In the genomic region with DNA sequence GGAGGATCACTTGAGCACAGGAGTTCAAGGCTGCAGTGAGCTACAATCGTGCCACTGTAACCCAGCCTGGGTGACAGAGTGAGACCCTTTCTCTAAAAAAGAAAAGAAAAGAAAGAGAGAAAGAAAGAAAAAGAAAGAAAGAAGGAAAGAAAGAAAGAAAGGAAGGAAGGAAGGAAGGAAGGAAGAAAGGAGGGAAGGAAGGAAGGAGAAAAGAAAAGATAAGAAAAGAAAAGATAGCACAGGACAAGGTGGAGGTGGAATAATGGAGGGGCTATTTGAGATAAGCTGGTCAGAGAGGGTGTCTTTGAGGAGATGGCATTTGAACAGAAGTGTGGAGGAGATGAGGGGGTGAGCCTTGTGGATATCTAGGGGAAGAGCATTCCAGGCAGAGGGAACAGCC, we compare ENCODE assay signal across 30 cellular contexts. TPM values are rescaled to one million over a fixed set of nuclear protein-coding genes. Genes with fewer than 3 reads are reported as not detected.
"Had no signal": no experiment of that assay in that cellular context is flagged by ENCODE, and none has a peak within 500 bp of the region (broad histone marks: within the 10 kb centered on the region; RNA-seq: fewer than 3 reads in every experiment).

No MANE protein-coding gene starts in this region.

- H3K9me3 ChIP-seq: left ventricle myocardium inferior, pancreas, prostate gland, sigmoid colon, spleen, tibial nerve, upper lobe of left lung, vagina had no signal

- ATAC-seq: natural killer cell; pancreas; right cardiac atrium; stimulated activated effector memory CD8-positive, alpha-beta T cell treated with anti-CD3 and anti-CD28 coated beads, Interleukin-12 subunit alpha, Interleukin-12 subunit beta, amount 100 ng/mL, for 72 hours had no signal

- DNase-seq: hypothalamus; immature natural killer cell; kidney; left ventricle myocardium inferior; mesendoderm; naive B cell; natural killer cell; nephron progenitor cell; nucleus accumbens; pancreas; posterior cingulate gyrus; retina; right cardiac atrium; sigmoid colon; small intestine; spleen; stimulated activated CD4-positive, alpha-beta T cell treated with anti-CD3 and anti-CD28 coated beads, Interleukin-4, amount 100 ng/mL, for 24 hours; stimulated activated naive CD4-positive, alpha-beta T cell; upper lobe of left lung had no signal

- H3K27ac ChIP-seq: left ventricle myocardium inferior, pancreas, prostate gland, sigmoid colon, spleen, tibial nerve, upper lobe of left lung, vagina had no signal

- H3K36me3 ChIP-seq: pancreas, prostate gland, sigmoid colon had no signal

- H3K27ac Mint-ChIP-seq: immature natural killer cell; mesothelial cell of epicardium; naive B cell; natural killer cell; nephron progenitor cell; stimulated activated effector memory CD8-positive, alpha-beta T cell treated with anti-CD3 and anti-CD28 coated beads, Interleukin-12 subunit alpha, Interleukin-12 subunit beta, amount 100 ng/mL, for 72 hours; stimulated activated naive CD8-positive, alpha-beta T cell treated with anti-CD3 and anti-CD28 coated beads, Interleukin-15, Interleukin-2, amounts not matched to agents 100 ng/mL and 50 ng/mL, for 24 hours had no signal

- FAIRE-seq: islet of Langerhans, kidney, pancreas, small intestine had no signal

- H3K4me3 ChIP-seq: left ventricle myocardium inferior, lung, pancreas, prostate gland, sigmoid colon, spleen, tibial nerve, upper lobe of left lung, vagina had no signal

- H3K36me3 Mint-ChIP-seq: naive B cell, natural killer cell had no signal

- H3K4me3 Mint-ChIP-seq: immature natural killer cell; mesothelial cell of epicardium; natural killer cell; nephron progenitor cell; stimulated activated effector memory CD8-positive, alpha-beta T cell treated with anti-CD3 and anti-CD28 coated beads, Interleukin-12 subunit alpha, Interleukin-12 subunit beta, amount 100 ng/mL, for 72 hours; stimulated activated naive CD8-positive, alpha-beta T cell treated with anti-CD3 and anti-CD28 coated beads, Interleukin-15, Interleukin-2, amounts not matched to agents 100 ng/mL and 50 ng/mL, for 24 hours had no signal

- H3K9me3 Mint-ChIP-seq: immature natural killer cell; mesothelial cell of epicardium; naive B cell; natural killer cell; nephron progenitor cell; stimulated activated effector memory CD8-positive, alpha-beta T cell treated with anti-CD3 and anti-CD28 coated beads, Interleukin-12 subunit alpha, Interleukin-12 subunit beta, amount 100 ng/mL, for 72 hours; stimulated activated naive CD8-positive, alpha-beta T cell treated with anti-CD3 and anti-CD28 coated beads, Interleukin-15, Interleukin-2, amounts not matched to agents 100 ng/mL and 50 ng/mL, for 24 hours had no signal

- H3K27me3 ChIP-seq: pancreas, tibial nerve, upper lobe of left lung, vagina had no signal

RNA-seq across cellular contexts. Expression of gene XKR7, which starts 13.5 kb away (rescaled TPM):
- total RNA-seq: left ventricle myocardium inferior, lower leg skin, natural killer cell, right cardiac atrium, subcutaneous adipose tissue, tibial nerve, vagina had no signal
- polyA plus RNA-seq: immature natural killer cell had no signal

RNA-seq across cellular contexts. Expression of gene CCM2L, which starts 55.7 kb away (rescaled TPM):
- total RNA-seq: natural killer cell, osteoblast had no signal
- polyA plus RNA-seq: immature natural killer cell had no signal
